In genomic region chr16:79621027-79621426, GRCh38 we compare ENCODE assay signal across 4 cellular contexts. TPM values are rescaled to one million over a fixed set of nuclear protein-coding genes. Genes with fewer than 3 reads are reported as not detected.
"Had no signal": no experiment of that assay in that cellular context is flagged by ENCODE, and none has a peak within 500 bp of the region (broad histone marks: within the 10 kb centered on the region; RNA-seq: fewer than 3 reads in every experiment).

No MANE protein-coding gene starts in this region.

- DNase-seq: GDM1, GF-D8 had no signal

- ATAC-seq: GM12878 had no signal

- H3K4me3 ChIP-seq: GM12878 had no signal

RNA-seq across cellular contexts. Expression of gene MAF, which starts 20.5 kb away (rescaled TPM):
- total RNA-seq: G401 had no signal
